In the genomic region with DNA sequence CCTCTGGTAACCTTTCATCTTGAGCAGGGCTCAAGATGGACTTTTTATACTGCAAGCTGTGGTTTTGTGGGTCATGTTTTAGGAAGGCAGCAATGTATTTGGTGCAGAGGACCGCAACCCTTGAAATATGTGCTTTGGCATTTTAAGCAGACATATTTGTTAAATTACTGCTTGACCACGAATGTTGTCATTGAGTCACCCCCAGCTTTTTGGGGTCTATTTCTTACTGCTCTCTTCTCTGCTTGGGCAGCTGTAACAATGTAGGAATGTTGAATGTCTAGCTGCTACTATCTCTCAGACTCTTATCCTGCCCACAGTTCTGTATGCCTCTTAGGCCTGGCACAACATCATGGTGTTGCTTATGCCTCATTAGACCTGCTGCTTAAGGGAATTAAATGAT, we compare ENCODE assay signal across 1 cellular context.
TF ChIP-seq lines count a peak whose summit lies in the region.

No MANE protein-coding gene starts in this region.

TF ChIP-seq in HCT116, 20 proteins besides CTCF, POLR2A, EP300 and RAD21:
- TF ChIP-seq ZNF274 (IDR thresholded peaks at IDR 0.05; ENCODE audit: low read depth, low read length) (no peak), EZH2 (IDR thresholded peaks at IDR 0.05) (no peak), ZFX (IDR thresholded peaks at IDR 0.05) (no peak), SRF (IDR thresholded peaks at IDR 0.05; ENCODE audit: low read depth) (no peak), CEBPB (IDR thresholded peaks at IDR 0.05; ENCODE audit: low read depth) (no peak), ZBTB33 (IDR thresholded peaks at IDR 0.05; ENCODE audit: extremely low read depth, insufficient replicate concordance, low read length) (no peak), ELF1 (IDR thresholded peaks at IDR 0.05; ENCODE audit: borderline replicate concordance, low read depth) (no peak)
- TF ChIP-seq, protein P1, sequence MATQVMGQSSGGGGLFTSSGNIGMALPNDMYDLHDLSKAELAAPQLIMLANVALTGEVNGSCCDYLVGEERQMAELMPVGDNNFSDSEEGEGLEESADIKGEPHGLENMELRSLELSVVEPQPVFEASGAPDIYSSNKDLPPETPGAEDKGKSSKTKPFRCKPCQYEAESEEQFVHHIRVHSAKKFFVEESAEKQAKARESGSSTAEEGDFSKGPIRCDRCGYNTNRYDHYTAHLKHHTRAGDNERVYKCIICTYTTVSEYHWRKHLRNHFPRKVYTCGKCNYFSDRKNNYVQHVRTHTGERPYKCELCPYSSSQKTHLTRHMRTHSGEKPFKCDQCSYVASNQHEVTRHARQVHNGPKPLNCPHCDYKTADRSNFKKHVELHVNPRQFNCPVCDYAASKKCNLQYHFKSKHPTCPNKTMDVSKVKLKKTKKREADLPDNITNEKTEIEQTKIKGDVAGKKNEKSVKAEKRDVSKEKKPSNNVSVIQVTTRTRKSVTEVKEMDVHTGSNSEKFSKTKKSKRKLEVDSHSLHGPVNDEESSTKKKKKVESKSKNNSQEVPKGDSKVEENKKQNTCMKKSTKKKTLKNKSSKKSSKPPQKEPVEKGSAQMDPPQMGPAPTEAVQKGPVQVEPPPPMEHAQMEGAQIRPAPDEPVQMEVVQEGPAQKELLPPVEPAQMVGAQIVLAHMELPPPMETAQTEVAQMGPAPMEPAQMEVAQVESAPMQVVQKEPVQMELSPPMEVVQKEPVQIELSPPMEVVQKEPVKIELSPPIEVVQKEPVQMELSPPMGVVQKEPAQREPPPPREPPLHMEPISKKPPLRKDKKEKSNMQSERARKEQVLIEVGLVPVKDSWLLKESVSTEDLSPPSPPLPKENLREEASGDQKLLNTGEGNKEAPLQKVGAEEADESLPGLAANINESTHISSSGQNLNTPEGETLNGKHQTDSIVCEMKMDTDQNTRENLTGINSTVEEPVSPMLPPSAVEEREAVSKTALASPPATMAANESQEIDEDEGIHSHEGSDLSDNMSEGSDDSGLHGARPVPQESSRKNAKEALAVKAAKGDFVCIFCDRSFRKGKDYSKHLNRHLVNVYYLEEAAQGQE (IDR thresholded peaks at IDR 0.05; ENCODE audit: low read depth) = no peak
- TF ChIP-seq, protein P2, sequence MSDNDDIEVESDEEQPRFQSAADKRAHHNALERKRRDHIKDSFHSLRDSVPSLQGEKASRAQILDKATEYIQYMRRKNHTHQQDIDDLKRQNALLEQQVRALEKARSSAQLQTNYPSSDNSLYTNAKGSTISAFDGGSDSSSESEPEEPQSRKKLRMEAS (IDR thresholded peaks at IDR 0.05) = no peak
